8 cellular contexts compared by ENCODE assay signal in the genomic region with DNA sequence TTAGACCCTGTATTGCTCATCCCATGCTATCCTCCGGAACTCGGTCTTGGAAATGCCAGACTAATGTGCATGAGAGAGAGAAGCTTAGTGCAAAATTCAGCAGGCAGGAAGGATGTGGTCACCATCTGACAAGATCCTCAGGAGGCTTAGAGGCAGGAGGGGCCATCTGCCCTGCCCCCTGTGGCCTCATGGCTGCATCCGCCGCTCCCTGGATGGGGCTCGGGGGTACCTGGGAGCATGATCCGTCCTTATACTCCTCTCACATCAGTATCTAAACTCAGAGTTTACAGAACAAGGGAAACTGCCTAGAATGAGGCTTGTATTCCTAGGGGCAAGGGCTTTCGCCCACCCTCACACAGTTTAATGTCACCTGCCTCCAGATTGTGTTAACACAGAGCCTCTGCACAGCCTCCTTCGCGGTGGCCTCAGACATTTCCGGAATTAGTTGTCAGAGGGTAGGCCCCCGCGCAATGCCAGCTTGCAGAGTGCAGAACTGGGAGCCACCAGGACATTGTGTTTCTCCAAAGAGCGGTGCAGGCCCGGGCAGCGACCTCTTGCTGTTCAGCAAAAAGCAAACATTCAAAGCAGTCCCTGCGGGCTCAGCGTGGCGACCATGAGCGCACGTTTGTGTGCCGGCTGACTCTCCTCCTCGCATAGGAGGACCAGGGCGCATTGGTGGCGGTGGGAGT. TPM values are rescaled to one million over a fixed set of nuclear protein-coding genes. Genes with fewer than 3 reads are reported as not detected.
A peak's percentile ranks its signal among the peaks of the same experiment; 100 is the strongest.
DNase-seq lines count a peak whose midpoint lies in the region; ATAC-seq and TF ChIP-seq lines count a peak whose summit lies in the region.

No MANE protein-coding gene starts in this region.

- no peaks in the 10 kb centered on the region for H3K27me3 ChIP-seq in CD4-positive, CD25-positive, alpha-beta regulatory T cell (ENCODE audit: control insufficient read depth, insufficient read depth, low read length)
- H3K27me3 ChIP-seq in WERI-Rb-1 (ENCODE audit: insufficient read depth, low read depth, severe bottlenecking) (no peaks in the 10 kb centered on the region), esophagus muscularis mucosa (peaks cover 0 to 10% (median 0%) of the 10 kb centered on the region in 4 donors), transverse colon (no peaks in the 10 kb centered on the region)

- peak overlapping the region; percentile 56 for H3K4me3 ChIP-seq in CD4-positive, CD25-positive, alpha-beta regulatory T cell (ENCODE audit: low read depth, low read length)
- H3K4me3 ChIP-seq in WERI-Rb-1 (ENCODE audit: low read depth, low read length) (no peak overlapping the region), esophagus muscularis mucosa (no peak overlapping the region), transverse colon (no peak overlapping the region)

- H3K4me1 Mint-ChIP-seq in CD4-positive, CD25-positive, alpha-beta regulatory T cell = peaks cover 10 to 20% (median 15%) of the 10 kb centered on the region in 4 donors

- peak in 2 of 3 donors; percentile 16 to 55 for DNase-seq in CD4-positive, CD25-positive, alpha-beta regulatory T cell
- DNase-seq in WERI-Rb-1 (peak; percentile 85), esophagus muscularis mucosa (ENCODE audit: extremely low spot score) (peak; percentile 92), transverse colon (peak; percentile 28), AG08395 (ENCODE audit: low spot score) (no peak), DMS79 treated with DMSO at 0.1 percent for 48 hours (lab: John Stamatoyannopoulos, UW) (no peak)

- H3K27me3 Mint-ChIP-seq in CD4-positive, CD25-positive, alpha-beta regulatory T cell = peaks cover 5% of the 10 kb centered on the region

- TF ChIP-seq CTCF in WERI-Rb-1 (IDR thresholded peaks at IDR 0.05; ENCODE audit: low read depth, low read length) (peak; percentile 33; the same call in 1 of the 2 replicates), esophagus muscularis mucosa (IDR thresholded peaks at IDR 0.05) (no peak), transverse colon (IDR thresholded peaks at IDR 0.05) (no peak)

- ATAC-seq in CD4-positive, CD25-positive, alpha-beta regulatory T cell (ENCODE audit: low read depth in 2 of 2) = peak; percentile 72 to 81
- ATAC-seq in HG03460 (IDR thresholded peaks at IDR 0.05; ENCODE audit: unreplicated experiment) = peak; percentile 76
- no peak for ATAC-seq in GM21515 (IDR thresholded peaks at IDR 0.05; ENCODE audit: unreplicated experiment)

- H3K4me1 ChIP-seq in CD4-positive, CD25-positive, alpha-beta regulatory T cell (ENCODE audit: control insufficient read depth, insufficient read depth, low read length, poor library complexity, severe bottlenecking) = peaks cover 16% of the 10 kb centered on the region
- H3K4me1 ChIP-seq in esophagus muscularis mucosa = no peaks in the 10 kb centered on the region
- H3K4me1 ChIP-seq in transverse colon = no peaks in the 10 kb centered on the region

- H3K27ac Mint-ChIP-seq in CD4-positive, CD25-positive, alpha-beta regulatory T cell = peak overlapping the region in 1 of 3 donors; percentile 66

- intact Hi-C loops in esophagus muscularis mucosa (cut with DNase I) (no loop called here), transverse colon (cut with DNase I; ENCODE audit: low total_unique reads) (no loop called here)

- no peaks in the 10 kb centered on the region for H3K9me3 ChIP-seq in CD4-positive, CD25-positive, alpha-beta regulatory T cell (ENCODE audit: control insufficient read depth in 2 of 2, low read length in 2 of 2)
- H3K9me3 ChIP-seq in WERI-Rb-1 (ENCODE audit: severe bottlenecking) (peaks cover 4% of the 10 kb centered on the region), esophagus muscularis mucosa (no peaks in the 10 kb centered on the region), transverse colon (no peaks in the 10 kb centered on the region)

- TF ChIP-seq POLR2A in esophagus muscularis mucosa (IDR thresholded peaks at IDR 0.05; ENCODE audit: low read depth) (no peak), transverse colon (IDR thresholded peaks at IDR 0.05) (no peak)

- 72% methylated on average over 20 of the region's 24 CpGs for WGBS in esophagus muscularis mucosa
- WGBS in transverse colon (ENCODE audit: low coverage in 1 of 2), 2 donors = 37 to 74% methylated on average over 7 to 24 of the region's 24 CpGs

- H3K36me3 Mint-ChIP-seq in CD4-positive, CD25-positive, alpha-beta regulatory T cell = no peaks in the 10 kb centered on the region

- TF ChIP-seq EP300 in esophagus muscularis mucosa (IDR thresholded peaks at IDR 0.05) (no peak), transverse colon (IDR thresholded peaks at IDR 0.05; ENCODE audit: low read depth) (no peak)

- peaks cover 0 to 5% (median 0%) of the 10 kb centered on the region in 7 donors for H3K9me3 Mint-ChIP-seq in CD4-positive, CD25-positive, alpha-beta regulatory T cell

- in situ Hi-C loops in transverse colon (cut with MboI; ENCODE audit: low pct_ligation_motif_present in 1 of 4, low pct_unique_long_range_greater_than_20kb in 1 of 4, low sequenced_read_pairs in 3 of 4) = loop anchor here in 1 of 4 donors (25.0 kb wide), 1 partner anchor 216 kb away; no protein-coding TSS in a partner anchor

- peak overlapping the region; percentile 25 to 84 (median 78) for H3K4me3 Mint-ChIP-seq in CD4-positive, CD25-positive, alpha-beta regulatory T cell

- H3K36me3 ChIP-seq in CD4-positive, CD25-positive, alpha-beta regulatory T cell (ENCODE audit: control insufficient read depth, insufficient read depth, low read length) = no peaks in the 10 kb centered on the region
- H3K36me3 ChIP-seq in WERI-Rb-1 (no peaks in the 10 kb centered on the region), esophagus muscularis mucosa (no peaks in the 10 kb centered on the region), transverse colon (no peaks in the 10 kb centered on the region)

- H3K27ac ChIP-seq in CD4-positive, CD25-positive, alpha-beta regulatory T cell (ENCODE audit: insufficient read depth, low read length, poor library complexity, severe bottlenecking) = no peak overlapping the region
- H3K27ac ChIP-seq in WERI-Rb-1 (peak overlapping the region; percentile 20; the same call in 1 of the 2 replicates), esophagus muscularis mucosa (replicated peaks in 1 of 4) (no peak overlapping the region), transverse colon (no peak overlapping the region)

RNA-seq across cellular contexts. Expression of a gene that starts 39.2 kb away (rescaled TPM):
- not detected for total RNA-seq in CD4-positive, CD25-positive, alpha-beta regulatory T cell
- polyA plus RNA-seq in CD4-positive, CD25-positive, alpha-beta regulatory T cell = not detected
- under 1 TPM in 3 of 4 donors, not detected in 1; 0.11 to 0.26 (median 0.17) TPM for total RNA-seq in esophagus muscularis mucosa
- under 1 TPM in 1 of 4 donors, not detected in 3; 0.14 TPM for total RNA-seq in transverse colon

Comparison
In these comparisons a context has a peak if more than half of its experiments do, and no peak if none do; other contexts are left out.
1. DNase-seq: peak in CD4-positive, CD25-positive, alpha-beta regulatory T cell (2 of 3), WERI-Rb-1 (single experiment), esophagus muscularis mucosa (single experiment) and transverse colon (single experiment); none in AG08395 (single experiment) and DMS79 treated with DMSO at 0.1 percent for 48 hours (single experiment).